In the genomic region with DNA sequence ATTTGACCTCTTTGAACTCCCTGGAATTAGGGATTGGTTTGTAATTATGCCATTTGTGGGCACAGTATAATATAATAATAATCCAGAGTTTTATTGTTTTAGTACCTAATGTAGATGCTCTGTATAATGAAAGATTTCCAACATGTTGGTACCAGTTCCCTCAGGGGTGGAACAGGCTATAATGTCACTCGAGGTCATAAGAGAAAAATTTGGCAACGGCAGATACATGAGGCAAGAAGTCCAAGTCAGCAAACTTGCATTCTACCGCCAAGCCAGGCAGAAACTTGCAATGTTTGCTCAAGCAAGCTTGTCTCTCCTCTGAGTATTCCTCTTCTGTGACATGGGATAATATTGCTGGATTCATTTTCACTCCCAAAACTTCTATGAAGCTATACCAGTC, we compare ENCODE assay signal across 26 cellular contexts.
DNase-seq lines count a peak whose midpoint lies in the region; ATAC-seq, FAIRE-seq and TF ChIP-seq lines count a peak whose summit lies in the region.
"Had no signal": no experiment of that assay in that cellular context is flagged by ENCODE, and none has a peak within 500 bp of the region (broad histone marks: within the 10 kb centered on the region; RNA-seq: fewer than 3 reads in every experiment).

No MANE protein-coding gene starts in this region.

- H3K27me3 ChIP-seq in bronchial epithelial cell (ENCODE audit: control insufficient read depth, insufficient read depth, low read length) (no peaks in the 10 kb centered on the region), prostate gland (replicated peaks; ENCODE audit: insufficient read depth) (no peaks in the 10 kb centered on the region), right cardiac atrium (ENCODE audit: control insufficient read depth, insufficient read depth) (no peaks in the 10 kb centered on the region), upper lobe of right lung (no peaks in the 10 kb centered on the region)
- H3K27me3 ChIP-seq: BLaER1 treated with 17β-estradiol and CSF1 and Interleukin-3, amounts not matched to agents 10 nM and 100 nM had no signal

- no peak for TF ChIP-seq CTCF in bronchial epithelial cell (IDR thresholded peaks at IDR 0.05; ENCODE audit: insufficient read depth, low read length, severe bottlenecking)
- TF ChIP-seq CTCF in prostate gland (IDR thresholded peaks at IDR 0.05): no peak
- TF ChIP-seq CTCF in upper lobe of right lung (IDR thresholded peaks at IDR 0.05): no peak

- no peaks in the 10 kb centered on the region for H3K9me3 ChIP-seq in prostate gland
- no peaks in the 10 kb centered on the region for H3K9me3 ChIP-seq in right cardiac atrium (ENCODE audit: control insufficient read depth, low read length)
- H3K9me3 ChIP-seq in upper lobe of right lung: peaks cover 3% of the 10 kb centered on the region
- H3K9me3 ChIP-seq: A549, Caco-2 had no signal

- H3K36me3 ChIP-seq in bronchial epithelial cell (ENCODE audit: control insufficient read depth, insufficient read depth, low read length): no peaks in the 10 kb centered on the region
- no peaks in the 10 kb centered on the region for H3K36me3 ChIP-seq in prostate gland
- no peaks in the 10 kb centered on the region for H3K36me3 ChIP-seq in upper lobe of right lung
- H3K36me3 ChIP-seq: BLaER1 treated with 17β-estradiol and CSF1 and Interleukin-3, amounts not matched to agents 10 nM and 100 nM had no signal

- H3K4me3 ChIP-seq in bronchial epithelial cell (ENCODE audit: low read depth, low read length): no peak overlapping the region
- H3K4me3 ChIP-seq in prostate gland: no peak overlapping the region
- no peak overlapping the region for H3K4me3 ChIP-seq in right cardiac atrium (ENCODE audit: low read length)
- no peak overlapping the region for H3K4me3 ChIP-seq in upper lobe of right lung
- H3K4me3 ChIP-seq: A549; BLaER1 treated with 17β-estradiol and CSF1 and Interleukin-3, amounts not matched to agents 10 nM and 100 nM; GM12878 had no signal

- no peak for TF ChIP-seq POLR2A in prostate gland (IDR thresholded peaks at IDR 0.05)

- intact Hi-C loops in prostate gland (cut with DNase I): no loop called here
- intact Hi-C loops in right cardiac atrium (cut with DNase I): no loop called here
- intact Hi-C loops in upper lobe of right lung (cut with DNase I): no loop called here

- no peak overlapping the region for H3K27ac ChIP-seq in prostate gland
- no peak overlapping the region for H3K27ac ChIP-seq in right cardiac atrium (ENCODE audit: low read length)
- no peak overlapping the region for H3K27ac ChIP-seq in upper lobe of right lung
- H3K27ac ChIP-seq: 22Rv1; A549; BLaER1 treated with 17β-estradiol and CSF1 and Interleukin-3, amounts not matched to agents 10 nM and 100 nM; C4-2B had no signal

- 42% methylated on average over 3 of the region's 3 CpGs for WGBS in prostate gland
- WGBS in right cardiac atrium: 49% methylated on average over 3 of the region's 3 CpGs

- H3K4me1 ChIP-seq in prostate gland (replicated peaks): no peaks in the 10 kb centered on the region
- no peaks in the 10 kb centered on the region for H3K4me1 ChIP-seq in right cardiac atrium (ENCODE audit: control insufficient read depth, insufficient read depth, low read length)
- no peaks in the 10 kb centered on the region for H3K4me1 ChIP-seq in upper lobe of right lung
- H3K4me1 ChIP-seq: A549; BLaER1 treated with 17β-estradiol and CSF1 and Interleukin-3, amounts not matched to agents 10 nM and 100 nM; Caco-2 had no signal

- DNase-seq in NCI-H1105 (lab: John Stamatoyannopoulos, UW): peak; percentile 24
- peak; percentile 38 for DNase-seq in RPMI8226
- peak; percentile 28 for DNase-seq in bronchial epithelial cell (ENCODE audit: low read depth)
- peak; percentile 40 for DNase-seq in prostate gland (ENCODE audit: low spot score)
- DNase-seq in inferior parietal cortex (ENCODE audit: extremely low spot score): no peak
- no peak for DNase-seq in right cardiac atrium
- no peak for DNase-seq in upper lobe of right lung
- DNase-seq: AML-193; Caco-2; Calu3; CD4-positive, alpha-beta T cell; CD8-positive, alpha-beta T cell; DMS53; DMS79; DND-41; EL; GDM1 had no signal

- ATAC-seq in right cardiac atrium: no peak
- no peak for ATAC-seq in upper lobe of right lung
- ATAC-seq: A549; CD8-positive, alpha-beta T cell; GM12878 had no signal

- no peak for FAIRE-seq in bronchial epithelial cell (lab: Jason Lieb, UNC)
- FAIRE-seq: A549, D721Med, GM12878, GM12892, GM18507, GM19239 had no signal

Comparison
In these comparisons a context has a peak if more than half of its experiments do, and no peak if none do; other contexts are left out.
1. DNase-seq: peak in NCI-H1105 (single experiment), RPMI8226 (single experiment), bronchial epithelial cell (single experiment) and prostate gland (single experiment); none in inferior parietal cortex (single experiment), right cardiac atrium (0 of 3) and upper lobe of right lung (single experiment).